Comparison of ENCODE assay signal across 8 cellular contexts in the genomic region with DNA sequence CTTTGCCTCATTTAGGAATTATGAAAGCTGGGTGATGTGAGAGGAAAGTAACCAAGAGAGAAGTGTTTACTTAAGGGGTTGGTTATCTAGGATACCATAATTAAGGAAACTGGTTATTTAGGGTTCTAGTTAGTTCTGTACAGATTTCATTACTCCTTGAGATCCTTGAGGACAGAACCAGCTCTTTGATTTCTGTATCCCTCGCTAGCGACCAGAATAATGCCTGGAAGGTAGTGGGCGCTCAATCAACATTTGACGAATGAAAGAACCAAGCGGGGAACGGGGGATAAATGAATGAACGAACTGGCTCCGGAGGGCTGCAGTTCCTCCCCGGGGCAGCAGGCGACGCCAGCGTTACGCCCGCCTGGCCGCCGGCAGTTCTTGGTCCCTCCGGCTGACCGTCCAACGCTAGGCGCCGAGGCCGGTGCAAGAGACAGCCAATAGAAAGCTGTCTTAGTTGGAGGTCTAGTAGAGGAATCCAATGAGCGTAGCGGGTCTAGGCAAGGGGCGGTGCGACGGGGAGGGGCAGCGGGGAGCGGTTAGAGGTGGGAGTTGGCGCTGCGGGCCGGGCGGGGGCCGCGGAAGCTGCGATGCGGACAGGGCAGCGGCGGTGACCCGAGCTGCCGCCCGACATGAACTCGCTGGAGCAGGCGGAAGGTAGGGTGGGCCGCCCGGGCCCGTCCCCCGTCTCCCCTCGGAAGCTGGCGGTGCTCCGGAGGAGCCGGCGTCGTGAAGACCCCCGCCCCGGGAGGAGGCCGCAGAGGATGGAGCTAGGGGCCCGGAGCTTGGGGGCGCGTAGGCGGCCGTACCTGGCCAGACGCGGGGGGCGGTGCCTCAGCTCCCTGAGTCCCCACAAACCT. TPM values are rescaled to one million over a fixed set of nuclear protein-coding genes. Genes with fewer than 3 reads are reported as not detected.
DNase-seq lines count a peak whose midpoint lies in the region; ATAC-seq and TF ChIP-seq lines count a peak whose summit lies in the region.

A gene with protein sequence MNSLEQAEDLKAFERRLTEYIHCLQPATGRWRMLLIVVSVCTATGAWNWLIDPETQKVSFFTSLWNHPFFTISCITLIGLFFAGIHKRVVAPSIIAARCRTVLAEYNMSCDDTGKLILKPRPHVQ (plus strand): TSS at position 542 of the 860 bp plus-strand sequence. CDS start 91 bp downstream, at position 633.

- peak within 1 kb of the TSS; percentile 66 for H2AFZ ChIP-seq in hepatocyte

- peaks cover 5% of the 10 kb centered on the region for H4K20me1 ChIP-seq in hepatocyte (ENCODE audit: insufficient read depth, poor library complexity, severe bottlenecking)

- ATAC-seq in GM18508 (IDR thresholded peaks at IDR 0.05; ENCODE audit: insufficient read depth, unreplicated experiment): peak; percentile 90
- peak; percentile 98 for ATAC-seq in HG03025 (IDR thresholded peaks at IDR 0.05; ENCODE audit: low FRiP score, unreplicated experiment)

- DNase-seq in NCI-H2029 treated with DMSO at 0.1 percent for 48 hours (lab: John Stamatoyannopoulos, UW) (peak; percentile 47), T-helper 9 cell (peak; percentile 81), astrocyte of the hippocampus (ENCODE audit: low read depth, low spot score) (peak; percentile 99), hepatocyte (ENCODE audit: low spot score) (peak; percentile 97), retina (peak; percentile 100)

- TF ChIP-seq CTCF in 22Rv1 (IDR thresholded peaks at IDR 0.05) (peak; percentile 100), hepatocyte (IDR thresholded peaks at IDR 0.05; ENCODE audit: poor library complexity) (peak; percentile 99)

- H3K27ac ChIP-seq in 22Rv1: peak within 1 kb of the TSS; percentile 70
- H3K27ac ChIP-seq in hepatocyte: peak within 1 kb of the TSS; percentile 58

- peak within 1 kb of the TSS; percentile 87 for H3K4me2 ChIP-seq in hepatocyte

- H3K27me3 ChIP-seq in hepatocyte: no peaks in the 10 kb centered on the region

- H3K4me3 ChIP-seq in hepatocyte: peak within 1 kb of the TSS; percentile 95

- H3K79me2 ChIP-seq in hepatocyte: peaks cover 45% of the 10 kb centered on the region

- H3K9me2 ChIP-seq in hepatocyte (replicated peaks; ENCODE audit: insufficient read depth): no peaks in the 10 kb centered on the region

- no peaks in the 10 kb centered on the region for H3K36me3 ChIP-seq in hepatocyte (replicated peaks; ENCODE audit: insufficient read depth, low read depth)

- peaks cover 8% of the 10 kb centered on the region for H3K4me1 ChIP-seq in hepatocyte (ENCODE audit: insufficient read depth)

- WGBS in hepatocyte (ENCODE audit: low lambda C conversion rate, missing lambda C conversion rate): 1% methylated on average over 49 of the region's 65 CpGs

- no peaks in the 10 kb centered on the region for H3K9me3 ChIP-seq in hepatocyte (ENCODE audit: low read depth)

RNA-seq across cellular contexts. Expression of the gene that starts here (rescaled TPM):
- total RNA-seq in hepatocyte: 23.9 and 25.8 TPM in 2 replicates
- 23.0 and 23.9 TPM in 2 replicates for polyA plus RNA-seq in hepatocyte

Comparison
In these comparisons a context has a peak if more than half of its experiments do, and no peak if none do; other contexts are left out.
1. Peak in every context shown above with its lines: DNase-seq, ATAC-seq, H3K4me3 ChIP-seq and H3K27ac ChIP-seq.
2. DNase-seq: peak in every context shown above with its lines; median percentile 100 in retina; 99 in astrocyte of the hippocampus; 97 in hepatocyte; 81 in T-helper 9 cell; 47 in NCI-H2029 treated with DMSO at 0.1 percent for 48 hours.